Comparison of ENCODE assay signal across 27 cellular contexts in genomic region chr6:48311301-48311700, GRCh38.
"Had no signal": no experiment of that assay in that cellular context is flagged by ENCODE, and none has a peak within 500 bp of the region (broad histone marks: within the 10 kb centered on the region; RNA-seq: fewer than 3 reads in every experiment).

No MANE protein-coding gene starts in this region.

- H3K27me3 ChIP-seq: dorsolateral prefrontal cortex, esophagus squamous epithelium, foreskin keratinocyte, gastroesophageal sphincter, hepatocyte, left lung had no signal

- H3K9me3 ChIP-seq: esophagus squamous epithelium, gastroesophageal sphincter, heart left ventricle, lower lobe of right lung, mucosa of descending colon had no signal

- ATAC-seq: esophagus mucosa, foreskin keratinocyte, gastroesophageal sphincter, heart left ventricle, left cardiac atrium, left lung, left ventricle myocardium superior, lower lobe of right lung, mucosa of descending colon had no signal

- DNase-seq: dermis blood vessel endothelial cell; dorsolateral prefrontal cortex; effector CD4-positive, alpha-beta T cell; effector memory CD4-positive, alpha-beta T cell; erythroblast; esophagus squamous epithelium; foreskin keratinocyte; heart left ventricle; hypothalamus; immature natural killer cell; islet precursor cell; kidney; kidney glomerular epithelial cell; left cardiac atrium; left lung; left ventricle myocardium superior; lower lobe of right lung; mesenchymal stem cell; mucosa of descending colon; naive B cell had no signal

- H3K4me1 ChIP-seq: esophagus squamous epithelium, foreskin keratinocyte, gastroesophageal sphincter, heart left ventricle, left lung, lower lobe of right lung had no signal

- H3K36me3 ChIP-seq: esophagus squamous epithelium, gastroesophageal sphincter, heart left ventricle, left lung, lower lobe of right lung had no signal

- H3K4me2 ChIP-seq: hepatocyte had no signal

- H3K4me3 ChIP-seq: coronary artery, dorsolateral prefrontal cortex, esophagus squamous epithelium, gastroesophageal sphincter, heart left ventricle, hepatocyte, left lung, lower lobe of right lung, mucosa of descending colon had no signal

- FAIRE-seq: colon, frontal cortex, kidney had no signal

- H3K79me2 ChIP-seq: hepatocyte had no signal

- H3K27ac ChIP-seq: coronary artery, dorsolateral prefrontal cortex, epithelial cell of prostate, esophagus squamous epithelium, foreskin keratinocyte, gastroesophageal sphincter, heart left ventricle, hepatocyte, left lung, lower lobe of right lung had no signal

- H2AFZ ChIP-seq: hepatocyte had no signal
